Comparison of ENCODE assay signal across 9 cellular contexts in genomic region chr2:144938308-144938709, GRCh38.
DNase-seq lines count a peak whose midpoint lies in the region; ATAC-seq, FAIRE-seq and TF ChIP-seq lines count a peak whose summit lies in the region.
"Had no signal": no experiment of that assay in that cellular context is flagged by ENCODE, and none has a peak within 500 bp of the region (broad histone marks: within the 10 kb centered on the region; RNA-seq: fewer than 3 reads in every experiment).

No MANE protein-coding gene starts in this region.

- POLR2A ChIA-PET in K562 (lab: Yijun Ruan, JAX): interaction anchor here (0.6 to 4.1 kb wide), 3 partner anchors 13 to 1221 kb away, joined by 3 to 13 read pairs (median 3); no protein-coding TSS in a partner anchor
- POLR2A ChIA-PET in naive thymus-derived CD8-positive, alpha-beta T cell (lab: Charles Lee): no interaction called here

- no peaks in the 10 kb centered on the region for H3K36me3 ChIP-seq in K562 (ENCODE audit: control insufficient read depth, insufficient read depth, low read length)
- H3K36me3 ChIP-seq in hepatocyte (replicated peaks; ENCODE audit: insufficient read depth, low read depth): no peaks in the 10 kb centered on the region
- no peaks in the 10 kb centered on the region for H3K36me3 ChIP-seq in skeletal muscle satellite cell (ENCODE audit: insufficient read depth, low read length)

- no peak; a peak in 1 of 4 replicates for TF ChIP-seq RAD21 in K562 (CRISPR knock-in tag; conservative IDR thresholded peaks at IDR 0.05 in 1 of 2, IDR thresholded peaks at IDR 0.05 in 1 of 2)

- H3K27ac ChIP-seq in K562 (ENCODE audit: extremely low read depth, low read depth, low read length): peak overlapping the region; percentile 42; the same call in 2 of the 3 replicates
- peak overlapping the region; percentile 47 for H3K27ac ChIP-seq in hepatocyte

- 7% methylated on average over 2 of the region's 2 CpGs for WGBS in K562 (ENCODE audit: insufficient coverage, low coverage, missing lambda C conversion rate)
- 16% methylated on average over 2 of the region's 2 CpGs for WGBS in hepatocyte (ENCODE audit: low lambda C conversion rate, missing lambda C conversion rate)

- peak overlapping the region; percentile 48 for H3K4me2 ChIP-seq in K562 (ENCODE audit: insufficient read depth, low read length)
- peak overlapping the region; percentile 12 for H3K4me2 ChIP-seq in hepatocyte
- peak overlapping the region; percentile 63 for H3K4me2 ChIP-seq in skeletal muscle satellite cell (ENCODE audit: low read length)

- intact Hi-C loops in K562 (cut with micrococcal nuclease): no loop called here

- TF ChIP-seq EP300 in K562 (IDR thresholded peaks at IDR 0.05; ENCODE audit: low read length): no peak

- CTCF ChIA-PET in K562 (lab: Yijun Ruan, JAX; ENCODE audit: low intra/inter-chr PET ratio): no interaction called here

- TF ChIP-seq CTCF in K562 (IDR thresholded peaks at IDR 0.05 in 2 of 3, conservative IDR thresholded peaks at IDR 0.05 in 1 of 3; ENCODE audit: insufficient read depth in 2 of 3, low read depth in 1 of 3, low read length in 3 of 3) (no peak), hepatocyte (IDR thresholded peaks at IDR 0.05; ENCODE audit: poor library complexity) (no peak), progenitor cell of endocrine pancreas (IDR thresholded peaks at IDR 0.05; ENCODE audit: unreplicated experiment) (no peak)

- H3K4me3 Mint-ChIP-seq in naive thymus-derived CD8-positive, alpha-beta T cell: no peak overlapping the region
- H3K4me3 Mint-ChIP-seq in progenitor cell of endocrine pancreas (ENCODE audit: low read depth): no peak overlapping the region

- peak overlapping the region; percentile 85 for H2AFZ ChIP-seq in K562 (ENCODE audit: low read depth, low read length)
- H2AFZ ChIP-seq in hepatocyte: no peak overlapping the region

- H3K4me1 ChIP-seq in K562 (replicated peaks in 1 of 2; ENCODE audit: control insufficient read depth in 2 of 2, insufficient read depth in 2 of 2, low read length in 2 of 2) (peaks cover 0 to 18% of the 10 kb centered on the region in 2 experiments; a peak in 3 of 5 replicates), hepatocyte (ENCODE audit: insufficient read depth) (peaks cover 3% of the 10 kb centered on the region), skeletal muscle satellite cell (ENCODE audit: control insufficient read depth, insufficient read depth, low read length) (peaks cover 48% of the 10 kb centered on the region)

- H3K9ac ChIP-seq in K562 (ENCODE audit: insufficient read depth in 1 of 2, low read depth in 2 of 2, low read length in 2 of 2) (peak overlapping the region in 1 of 2 experiments; percentile 35; a peak in 2 of 4 replicates), skeletal muscle satellite cell (ENCODE audit: low read depth, low read length) (peak overlapping the region; percentile 73)

- no peaks in the 10 kb centered on the region for H3K27me3 ChIP-seq in K562 (ENCODE audit: control insufficient read depth in 2 of 2, insufficient read depth in 2 of 2, low read length in 2 of 2)
- H3K27me3 ChIP-seq in hepatocyte: no peaks in the 10 kb centered on the region
- no peaks in the 10 kb centered on the region for H3K27me3 ChIP-seq in skeletal muscle satellite cell (ENCODE audit: control insufficient read depth, insufficient read depth, low read length)

- DNase-seq in H4 (ENCODE audit: low spot score) (peak; percentile 52), K562 (ENCODE audit: extremely low read depth in 1 of 4, low spot score in 3 of 4) (peak in 2 of 4 experiments; percentile 22 to 58), hepatocyte (ENCODE audit: low spot score) (peak; percentile 49), SIG-M5 (lab: John Stamatoyannopoulos, UW) (no peak), ecto neural progenitor cell (ENCODE audit: low spot score) (no peak), progenitor cell of endocrine pancreas (ENCODE audit: low spot score, unreplicated experiment) (no peak)
- DNase-seq in naive thymus-derived CD8-positive, alpha-beta T cell: no peak
- DNase-seq: SHP77 treated with DMSO at 0.1 percent for 48 hours had no signal

- H3K4me1 Mint-ChIP-seq in naive thymus-derived CD8-positive, alpha-beta T cell: peaks cover 0 to 2% (median 0%) of the 10 kb centered on the region in 4 donors
- peaks cover 5% of the 10 kb centered on the region for H3K4me1 Mint-ChIP-seq in progenitor cell of endocrine pancreas (ENCODE audit: low read depth)

- no peaks in the 10 kb centered on the region for H3K9me3 Mint-ChIP-seq in naive thymus-derived CD8-positive, alpha-beta T cell
- H3K9me3 Mint-ChIP-seq in progenitor cell of endocrine pancreas (ENCODE audit: low read depth): peaks cover 2% of the 10 kb centered on the region

- no peaks in the 10 kb centered on the region for H3K36me3 Mint-ChIP-seq in naive thymus-derived CD8-positive, alpha-beta T cell
- no peaks in the 10 kb centered on the region for H3K36me3 Mint-ChIP-seq in progenitor cell of endocrine pancreas (ENCODE audit: insufficient read depth)

- in situ Hi-C loops in K562 (cut with MboI): no loop called here

- H4K20me1 ChIP-seq in K562 (replicated peaks; ENCODE audit: control insufficient read depth, insufficient read depth, low read length) (no peaks in the 10 kb centered on the region), hepatocyte (ENCODE audit: insufficient read depth, poor library complexity, severe bottlenecking) (no peaks in the 10 kb centered on the region)

- 0 out of 2 replicates have a peak, but pooled peaks cover 6% of the 10 kb centered on the region for H3K9me3 ChIP-seq in K562 (replicated peaks; ENCODE audit: control insufficient read depth, insufficient read depth, low read depth, low read length)
- H3K9me3 ChIP-seq in hepatocyte (ENCODE audit: low read depth): no peaks in the 10 kb centered on the region
- H3K9me3 ChIP-seq in skeletal muscle satellite cell (replicated peaks; ENCODE audit: low read length): no peaks in the 10 kb centered on the region

- peak; percentile 6 for FAIRE-seq in K562 (lab: Jason Lieb, UNC)

- H3K9me2 ChIP-seq in hepatocyte (replicated peaks; ENCODE audit: insufficient read depth): no peaks in the 10 kb centered on the region

- no TSS peak for BruUV-seq in K562 (replicated peaks; lab: Mats Ljungman, UMichigan)

- peaks cover 0 to 16% (median 0%) of the 10 kb centered on the region in 5 donors for H3K27me3 Mint-ChIP-seq in naive thymus-derived CD8-positive, alpha-beta T cell
- H3K27me3 Mint-ChIP-seq in progenitor cell of endocrine pancreas: no peaks in the 10 kb centered on the region

- H3K79me2 ChIP-seq in K562 (ENCODE audit: control insufficient read depth, insufficient read depth, low read length): no peaks in the 10 kb centered on the region
- no peaks in the 10 kb centered on the region for H3K79me2 ChIP-seq in hepatocyte

- H3K9me1 ChIP-seq in K562 (ENCODE audit: control insufficient read depth, insufficient read depth, low read length): no peaks in the 10 kb centered on the region

- H3K4me3 ChIP-seq in K562 (no peak overlapping the region), hepatocyte (no peak overlapping the region), skeletal muscle satellite cell (ENCODE audit: low read length) (peak overlapping the region; percentile 27)

- peak; percentile 47 for ATAC-seq in K562
- ATAC-seq in naive thymus-derived CD8-positive, alpha-beta T cell: no peak

- no peak for TF ChIP-seq POLR2A in K562 (conservative IDR thresholded peaks at IDR 0.05)

- no peak overlapping the region for H3K27ac Mint-ChIP-seq in naive thymus-derived CD8-positive, alpha-beta T cell
- no peak overlapping the region for H3K27ac Mint-ChIP-seq in progenitor cell of endocrine pancreas

Comparison
In these comparisons a context has a peak if more than half of its experiments do, and no peak if none do; other contexts are left out.
1. DNase-seq: peak in H4 (single experiment) and hepatocyte (single experiment); none in SIG-M5 (single experiment), ecto neural progenitor cell (single experiment), naive thymus-derived CD8-positive, alpha-beta T cell (0 of 10) and progenitor cell of endocrine pancreas (single experiment).
2. H3K4me2 ChIP-seq: peak in every context shown above with its lines; median percentile 63 in skeletal muscle satellite cell; 48 in K562; 12 in hepatocyte.